15 cellular contexts compared by ENCODE assay signal in genomic region chr1:200435200-200435780, GRCh38.
"Had no signal": no experiment of that assay in that cellular context is flagged by ENCODE, and none has a peak within 500 bp of the region (broad histone marks: within the 10 kb centered on the region; RNA-seq: fewer than 3 reads in every experiment).

No MANE protein-coding gene starts in this region.

- ATAC-seq: gastroesophageal sphincter had no signal

- H3K27me3 ChIP-seq: breast epithelium, esophagus squamous epithelium, gastroesophageal sphincter, neural progenitor cell, tibial nerve, vagina had no signal

- H3K9ac ChIP-seq: neural progenitor cell had no signal

- H3K36me3 ChIP-seq: breast epithelium, esophagus squamous epithelium, gastroesophageal sphincter, left ventricle myocardium inferior, neural progenitor cell, tibial nerve, vagina had no signal

- DNase-seq: activated CD4-positive, alpha-beta T cell treated with anti-CD3 and anti-CD28 coated beads for 1 hour; activated CD4-positive, alpha-beta T cell treated with anti-CD3 and anti-CD28 coated beads, Interleukin-2, amount 50 U/mL, for 48 hours; activated gamma-delta T cell; activated T-cell treated with anti-CD3 and anti-CD28 coated beads, Interleukin-2, amount 50 U/mL, for 48 hours; amygdala; esophagus squamous epithelium; left ventricle myocardium inferior; retina; small intestine; T-helper 9 cell had no signal

- H3K9me3 ChIP-seq: breast epithelium, esophagus squamous epithelium, gastroesophageal sphincter, left ventricle myocardium inferior, tibial nerve, vagina had no signal

- H3K4me1 ChIP-seq: breast epithelium, gastroesophageal sphincter, left ventricle myocardium inferior, neural progenitor cell, vagina had no signal

- H3K27ac ChIP-seq: breast epithelium, esophagus squamous epithelium, gastroesophageal sphincter, left ventricle myocardium inferior, neural progenitor cell, tibial nerve, vagina had no signal

- H3K4me3 ChIP-seq: breast epithelium, esophagus squamous epithelium, gastroesophageal sphincter, left ventricle myocardium inferior, neural progenitor cell, tibial nerve, vagina had no signal
